ENCODE assay signal across 16 cellular contexts in genomic region chr6:16154904-16155303, GRCh38. TPM values are rescaled to one million over a fixed set of nuclear protein-coding genes. Genes with fewer than 3 reads are reported as not detected.
A peak's percentile ranks its signal among the peaks of the same experiment; 100 is the strongest.
DNase-seq lines count a peak whose midpoint lies in the region; ATAC-seq, FAIRE-seq and TF ChIP-seq lines count a peak whose summit lies in the region.
"Had no signal": no experiment of that assay in that cellular context is flagged by ENCODE, and none has a peak within 500 bp of the region (broad histone marks: within the 10 kb centered on the region; RNA-seq: fewer than 3 reads in every experiment).

No MANE protein-coding gene starts in this region.

- H3K27ac Mint-ChIP-seq in glutamatergic neuron (ENCODE audit: unreplicated experiment) = no peak overlapping the region
- H3K27ac Mint-ChIP-seq: stimulated activated naive CD8-positive, alpha-beta T cell treated with anti-CD3 and anti-CD28 coated beads, Interleukin-15, amount 100 ng/mL, for 72 hours had no signal

- ATAC-seq in HCT116 (no peak), heart right ventricle (peak; percentile 65 to 88 (median 83))
- ATAC-seq: stimulated activated naive CD8-positive, alpha-beta T cell treated with anti-CD3 and anti-CD28 coated beads, Interleukin-15, amount 100 ng/mL, for 72 hours had no signal

- H3K4me2 ChIP-seq in HCT116 (ENCODE audit: low read length) (no peak overlapping the region), smooth muscle cell (no peak overlapping the region)

- CTCF ChIA-PET in HCT116 (lab: Charles Lee) = no interaction called here

- WGBS in heart right ventricle, 2 donors = 72 to 81% methylated on average over 2 of the region's 2 CpGs
- WGBS in smooth muscle cell (ENCODE audit: low lambda C conversion rate) = 68% methylated on average over 2 of the region's 2 CpGs

- no peak for FAIRE-seq in bronchial epithelial cell (lab: Jason Lieb, UNC)

- in situ Hi-C loops in GM13977 (cut with MboI; ENCODE audit: low pct_unique_long_range_greater_than_20kb, low sequenced_read_pairs, unreplicated experiment) = no loop called here

- no peak for TF ChIP-seq CTCF in HCT116 (IDR thresholded peaks at IDR 0.05 in 2 of 3, conservative IDR thresholded peaks at IDR 0.05 in 1 of 3; ENCODE audit: borderline replicate concordance in 1 of 3, insufficient read depth in 1 of 3, low read depth in 2 of 3, low read length in 2 of 3)
- no peak for TF ChIP-seq CTCF in bronchial epithelial cell (IDR thresholded peaks at IDR 0.05; ENCODE audit: insufficient read depth, low read length, severe bottlenecking)
- no peak for TF ChIP-seq CTCF in heart right ventricle (IDR thresholded peaks at IDR 0.05)
- no peak for TF ChIP-seq CTCF in smooth muscle cell (IDR thresholded peaks at IDR 0.05; ENCODE audit: borderline replicate concordance, insufficient read depth, poor library complexity, severe bottlenecking)
- TF ChIP-seq CTCF in GM13977 (IDR thresholded peaks at IDR 0.05; ENCODE audit: extremely low read depth, insufficient read depth, missing control alignments) = no peak
- TF ChIP-seq CTCF in glutamatergic neuron (IDR thresholded peaks at IDR 0.05; ENCODE audit: partially characterized antibody, unreplicated experiment) = no peak

- H3K36me3 ChIP-seq in HCT116 (ENCODE audit: control insufficient read depth in 1 of 2, insufficient read depth in 2 of 2, low read length in 2 of 2) (no peaks in the 10 kb centered on the region), bronchial epithelial cell (ENCODE audit: control insufficient read depth, insufficient read depth, low read length) (no peaks in the 10 kb centered on the region), heart right ventricle (peaks cover 0 to 54% (median 3%) of the 10 kb centered on the region in 9 donors), smooth muscle cell (ENCODE audit: low read depth) (peaks cover 6% of the 10 kb centered on the region)

- H3K9ac ChIP-seq in HCT116 (ENCODE audit: low read length) = no peak overlapping the region
- H3K9ac ChIP-seq in smooth muscle cell (ENCODE audit: low read depth) = no peak overlapping the region
- H3K9ac ChIP-seq: parathyroid adenoma had no signal

- no peaks in the 10 kb centered on the region for H3K4me1 Mint-ChIP-seq in glutamatergic neuron (ENCODE audit: low read depth, unreplicated experiment)
- H3K4me1 Mint-ChIP-seq: stimulated activated naive CD8-positive, alpha-beta T cell treated with anti-CD3 and anti-CD28 coated beads, Interleukin-15, amount 100 ng/mL, for 72 hours had no signal

- TF ChIP-seq POLR2A in HCT116 (IDR thresholded peaks at IDR 0.05; ENCODE audit: borderline replicate concordance, extremely low read depth, insufficient read depth, insufficient read length) = no peak

- RAD21 ChIA-PET in HCT116 (lab: Charles Lee; ENCODE audit: low non-redundant PET in 1 of 2, low total read pairs in 2 of 2, uncharacterized antibody in 2 of 2, unreplicated experiment in 2 of 2) = no interaction called here

- peaks cover 1% of the 10 kb centered on the region for H3K9me3 Mint-ChIP-seq in glutamatergic neuron (ENCODE audit: unreplicated experiment)

- H3K79me2 ChIP-seq in HCT116 (ENCODE audit: insufficient read depth, low read length) (no peaks in the 10 kb centered on the region), smooth muscle cell (ENCODE audit: low read depth) (no peaks in the 10 kb centered on the region)
- H3K79me2 ChIP-seq: parathyroid adenoma had no signal

- no peaks in the 10 kb centered on the region for H3K4me1 ChIP-seq in HCT116 (ENCODE audit: control insufficient read depth in 1 of 2, insufficient read depth in 2 of 2, low read length in 2 of 2)
- H3K4me1 ChIP-seq in heart right ventricle = peaks cover 0 to 17% (median 3%) of the 10 kb centered on the region in 9 donors
- H3K4me1 ChIP-seq in smooth muscle cell (ENCODE audit: low read depth) = peaks cover 7% of the 10 kb centered on the region
- H3K4me1 ChIP-seq: parathyroid adenoma had no signal

- H4K20me1 ChIP-seq in HCT116 (ENCODE audit: insufficient read depth) (no peaks in the 10 kb centered on the region), smooth muscle cell (ENCODE audit: low read depth) (no peaks in the 10 kb centered on the region)

- H3K4me3 Mint-ChIP-seq in glutamatergic neuron (ENCODE audit: unreplicated experiment) = no peak overlapping the region
- H3K4me3 Mint-ChIP-seq: CD4-positive, CD25-positive, alpha-beta regulatory T cell; stimulated activated naive CD8-positive, alpha-beta T cell treated with anti-CD3 and anti-CD28 coated beads, Interleukin-15, amount 100 ng/mL, for 72 hours had no signal

- POLR2A ChIA-PET in HCT116 (lab: Charles Lee) = no interaction called here

- no peak overlapping the region for H3K27ac ChIP-seq in HCT116 (ENCODE audit: low read depth, low read length)
- H3K27ac ChIP-seq in heart right ventricle = peak overlapping the region in 3 of 10 donors; percentile 1 to 14 (median 4)
- H3K27ac ChIP-seq in smooth muscle cell (ENCODE audit: low read depth) = peak overlapping the region; percentile 52
- H3K27ac ChIP-seq: HL-60, parathyroid adenoma had no signal

- H2AFZ ChIP-seq in HCT116 (ENCODE audit: low read depth, low read length, poor library complexity, severe bottlenecking) = no peak overlapping the region
- H2AFZ ChIP-seq in smooth muscle cell (ENCODE audit: low read depth) = no peak overlapping the region
- H2AFZ ChIP-seq: parathyroid adenoma had no signal

- H3K36me3 Mint-ChIP-seq in glutamatergic neuron (ENCODE audit: unreplicated experiment) = peaks cover 6% of the 10 kb centered on the region

- peaks cover 6% of the 10 kb centered on the region for H3F3A ChIP-seq in smooth muscle cell (ENCODE audit: low read depth)

- H3K27me3 ChIP-seq in HCT116 (ENCODE audit: insufficient read depth, low read length) (no peaks in the 10 kb centered on the region), bronchial epithelial cell (ENCODE audit: control insufficient read depth, insufficient read depth, low read length) (no peaks in the 10 kb centered on the region), heart right ventricle (no peaks in the 10 kb centered on the region), smooth muscle cell (ENCODE audit: low read depth) (no peaks in the 10 kb centered on the region)

- intact Hi-C loops in HCT116 (cut with micrococcal nuclease) = no loop called here
- intact Hi-C loops in heart right ventricle (cut with DNase I) = no loop called here

- H3K9me3 ChIP-seq in HCT116 (ENCODE audit: control insufficient read depth in 1 of 2, insufficient read depth in 1 of 2, low read depth in 1 of 2, low read length in 2 of 2) (no peaks in the 10 kb centered on the region), heart right ventricle (peaks cover 0 to 4% (median 0%) of the 10 kb centered on the region in 11 donors), smooth muscle cell (replicated peaks; ENCODE audit: low read depth) (no peaks in the 10 kb centered on the region)

- no TSS peak for BruUV-seq in HCT116 (replicated peaks; lab: Mats Ljungman, UMichigan)

- H3K4me3 ChIP-seq in HCT116 (replicated peaks in 1 of 2; ENCODE audit: low read depth in 1 of 2, low read length in 2 of 2) (no peak overlapping the region), bronchial epithelial cell (ENCODE audit: low read depth, low read length) (no peak overlapping the region), heart right ventricle (no peak overlapping the region), smooth muscle cell (no peak overlapping the region)

- DNase-seq in HCT116 (ENCODE audit: low read depth, low spot score) (no peak), bronchial epithelial cell (ENCODE audit: low read depth) (peak; percentile 54), heart right ventricle (peak; percentile 35 to 55), smooth muscle cell (lab: John Stamatoyannopoulos, UW; ENCODE audit: unreplicated experiment) (no peak), germinal center (ENCODE audit: low spot score) (no peak), DMS79 treated with DMSO at 0.1 percent for 48 hours (lab: John Stamatoyannopoulos, UW) (no peak), GM13977 (ENCODE audit: low spot score) (no peak), glutamatergic neuron (no peak)
- DNase-seq: CD4-positive, CD25-positive, alpha-beta regulatory T cell; cerebellar nuclear complex; foreskin melanocyte; NCI-H2081 treated with DMSO at 0.1 percent for 48 hours; stimulated activated CD4-positive, alpha-beta T cell treated with anti-CD3 and anti-CD28 coated beads, Interleukin-4, amount 100 ng/mL, for 4 hours; stimulated activated naive CD8-positive, alpha-beta T cell treated with anti-CD3 and anti-CD28 coated beads, Interleukin-15, amount 100 ng/mL, for 72 hours had no signal

- no peaks in the 10 kb centered on the region for H3K9me2 ChIP-seq in HCT116 (ENCODE audit: insufficient read depth)

- H3K27me3 Mint-ChIP-seq in glutamatergic neuron (ENCODE audit: unreplicated experiment) = peaks cover 3% of the 10 kb centered on the region
- H3K27me3 Mint-ChIP-seq: CD4-positive, CD25-positive, alpha-beta regulatory T cell; stimulated activated naive CD8-positive, alpha-beta T cell treated with anti-CD3 and anti-CD28 coated beads, Interleukin-15, amount 100 ng/mL, for 72 hours had no signal

- TF ChIP-seq RAD21 in HCT116 (IDR thresholded peaks at IDR 0.05; ENCODE audit: low read depth) = no peak

TF ChIP-seq in HCT116, 20 proteins besides CTCF, POLR2A, EP300 and RAD21:
- TF ChIP-seq YY1 (IDR thresholded peaks at IDR 0.05; ENCODE audit: extremely low read depth, insufficient replicate concordance, low read depth, low read length) = no peak
- TF ChIP-seq JUND (IDR thresholded peaks at IDR 0.05) = 0 out of 2 replicates have a peak, but pooled peaks have one; percentile 9

RNA-seq across cellular contexts. Expression of gene MYLIP, which starts 26.0 kb away (rescaled TPM):
- total RNA-seq in HCT116 (2021; ENCODE audit: unreplicated experiment) (10.6 TPM), bronchial epithelial cell (8.2 and 9.7 TPM in 2 replicates), heart right ventricle (10 to 100 TPM in 9 of 10 donors, 1 to 10 TPM in 1; 6.9 to 22.5 (median 14.9) TPM), smooth muscle cell (25.0 and 42.2 TPM in 2 replicates), glutamatergic neuron (ENCODE audit: unreplicated experiment) (12.9 TPM)
- 8.3 and 9.9 TPM in 2 replicates for polyA plus RNA-seq in HCT116 (2012)
- polyA plus RNA-seq in heart right ventricle (1 to 10 TPM; 8.6 to 8.9 TPM), smooth muscle cell (29.9 and 41.8 TPM in 2 replicates)

Comparison
In these comparisons a context has a peak if more than half of its experiments do, and no peak if none do; other contexts are left out.
1. DNase-seq: peak in bronchial epithelial cell (single experiment) and heart right ventricle (2 of 2); none in HCT116 (single experiment), smooth muscle cell (single experiment), germinal center (single experiment), DMS79 treated with DMSO at 0.1 percent for 48 hours (single experiment), GM13977 (single experiment) and glutamatergic neuron (single experiment).